Comparison of ENCODE assay signal across 8 cellular contexts in the genomic region with DNA sequence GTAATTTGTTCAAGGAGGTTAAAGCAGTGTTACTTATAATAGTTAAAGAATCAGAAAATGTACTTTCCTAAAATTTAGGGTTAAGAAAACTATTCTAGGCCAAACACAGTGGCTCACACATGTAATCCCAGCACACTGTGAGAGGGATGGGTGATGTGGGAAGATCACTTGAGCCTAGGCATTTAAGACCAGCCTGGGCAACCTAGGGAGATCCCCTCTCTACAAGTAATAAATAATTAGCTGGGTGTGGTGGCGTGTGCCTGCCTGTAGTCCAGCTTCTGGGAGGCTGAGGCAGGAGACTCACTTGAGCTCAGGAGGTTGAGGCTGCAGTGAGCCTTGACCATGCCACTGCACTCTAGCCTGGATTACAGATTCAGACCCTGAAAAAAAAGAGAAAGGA. TPM values are rescaled to one million over a fixed set of nuclear protein-coding genes. Genes with fewer than 3 reads are reported as not detected.
"Had no signal": no experiment of that assay in that cellular context is flagged by ENCODE, and none has a peak within 500 bp of the region (broad histone marks: within the 10 kb centered on the region; RNA-seq: fewer than 3 reads in every experiment).

No MANE protein-coding gene starts in this region.

- FAIRE-seq: GM12878, GM12891, GM12892, GM18507, GM19239 had no signal

- DNase-seq: GDM1, GF-D8 had no signal

- ATAC-seq: GM12878 had no signal

- H3K4me3 ChIP-seq: GM12878 had no signal

RNA-seq across cellular contexts. Expression of a gene that starts 53.7 kb away (rescaled TPM):
- total RNA-seq: G401 had no signal
